Comparison of ENCODE assay signal across 1 cellular context in genomic region chr13:74131206-74131605, GRCh38.
TF ChIP-seq lines count a peak whose summit lies in the region.

No MANE protein-coding gene starts in this region.

TF ChIP-seq in IMR-90, 13 proteins besides CTCF, POLR2A, EP300 and RAD21 (continued from another document):
- TF ChIP-seq ELK1 (IDR thresholded peaks at IDR 0.05; ENCODE audit: borderline replicate concordance, low read depth, low read length) (no peak), MXI1 (IDR thresholded peaks at IDR 0.05; ENCODE audit: borderline replicate concordance, low read depth, low read length) (no peak), MAZ (IDR thresholded peaks at IDR 0.05; ENCODE audit: borderline replicate concordance, low read depth, low read length) (no peak), NFE2L2 (IDR thresholded peaks at IDR 0.05; ENCODE audit: low read depth, low read length) (no peak), CEBPB (IDR thresholded peaks at IDR 0.05; ENCODE audit: low read depth, low read length) (no peak), BHLHE40 (IDR thresholded peaks at IDR 0.05; ENCODE audit: low read depth, low read length) (no peak), MAFK (IDR thresholded peaks at IDR 0.05; ENCODE audit: low read depth, low read length) (no peak), RCOR1 (IDR thresholded peaks at IDR 0.05; ENCODE audit: insufficient replicate concordance, low read length) (no peak), RFX5 (IDR thresholded peaks at IDR 0.05; ENCODE audit: low read depth, low read length) (no peak)
- TF ChIP-seq, protein P1, sequence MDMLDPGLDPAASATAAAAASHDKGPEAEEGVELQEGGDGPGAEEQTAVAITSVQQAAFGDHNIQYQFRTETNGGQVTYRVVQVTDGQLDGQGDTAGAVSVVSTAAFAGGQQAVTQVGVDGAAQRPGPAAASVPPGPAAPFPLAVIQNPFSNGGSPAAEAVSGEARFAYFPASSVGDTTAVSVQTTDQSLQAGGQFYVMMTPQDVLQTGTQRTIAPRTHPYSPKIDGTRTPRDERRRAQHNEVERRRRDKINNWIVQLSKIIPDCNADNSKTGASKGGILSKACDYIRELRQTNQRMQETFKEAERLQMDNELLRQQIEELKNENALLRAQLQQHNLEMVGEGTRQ (IDR thresholded peaks at IDR 0.05; ENCODE audit: low read depth, low read length), result no peak
